ENCODE assay signal across 30 cellular contexts in genomic region chr10:23820789-23821188, GRCh38.
"Had no signal": no experiment of that assay in that cellular context is flagged by ENCODE, and none has a peak within 500 bp of the region (broad histone marks: within the 10 kb centered on the region; RNA-seq: fewer than 3 reads in every experiment).

No MANE protein-coding gene starts in this region.

- H3K4me2 ChIP-seq: neural progenitor cell had no signal

- H3K36me3 Mint-ChIP-seq: immature natural killer cell, mesothelial cell of epicardium, naive B cell, natural killer cell, neural progenitor cell had no signal

- H3K9me3 ChIP-seq: left ventricle myocardium inferior, neutrophil, right atrium auricular region, suprapubic skin, thoracic aorta, tibial artery, uterus had no signal

- H3K27ac ChIP-seq: left ventricle myocardium inferior, neural progenitor cell, neutrophil, parathyroid adenoma, right atrium auricular region, skin epidermis, suprapubic skin, thoracic aorta, tibial artery, uterus had no signal

- H3K4me3 Mint-ChIP-seq: immature natural killer cell; mesothelial cell of epicardium; natural killer cell; nephron progenitor cell; neural progenitor cell; stimulated activated naive CD8-positive, alpha-beta T cell treated with anti-CD3 and anti-CD28 coated beads, Interleukin-15, Interleukin-2, amounts not matched to agents 100 ng/mL and 50 ng/mL, for 24 hours had no signal

- H3K27me3 ChIP-seq: neural progenitor cell, neutrophil, right atrium auricular region, suprapubic skin, tibial artery, uterus had no signal

- H3K36me3 ChIP-seq: left ventricle myocardium inferior, neural progenitor cell, neutrophil, right atrium auricular region, suprapubic skin, thoracic aorta, tibial artery, uterus had no signal

- H3K4me1 Mint-ChIP-seq: immature natural killer cell, natural killer cell had no signal

- H3K4me1 ChIP-seq: left ventricle myocardium inferior, parathyroid adenoma, right atrium auricular region, suprapubic skin, tibial artery, uterus had no signal

- DNase-seq: hypothalamus; immature natural killer cell; kidney; left colon; left ventricle myocardium inferior; mesendoderm; naive B cell; natural killer cell; nephron progenitor cell; occipital lobe; stimulated activated CD4-positive, alpha-beta T cell treated with anti-CD3 and anti-CD28 coated beads, Interleukin-12 subunit alpha, Interleukin-12 subunit beta, amount 100 ng/mL, for 4 hours; stimulated activated CD4-positive, alpha-beta T cell treated with anti-CD3 and anti-CD28 coated beads, Interleukin-15, amount 100 ng/mL, for 24 hours; stimulated activated CD4-positive, alpha-beta T cell treated with anti-CD3 and anti-CD28 coated beads, Interleukin-2, amount 100 ng/mL, for 24 hours; stimulated activated CD4-positive, alpha-beta T cell treated with anti-CD3 and anti-CD28 coated beads, Interleukin-4, amount 100 ng/mL, for 1 hour; stimulated activated naive CD4-positive, alpha-beta T cell; tibial artery; trophoblast cell; uterus had no signal

- H3K4me3 ChIP-seq: left ventricle myocardium inferior, lung, neural progenitor cell, right atrium auricular region, skin epidermis, suprapubic skin, thoracic aorta, tibial artery, uterus had no signal

- H3K27ac Mint-ChIP-seq: immature natural killer cell; mesothelial cell of epicardium; natural killer cell; nephron progenitor cell; neural progenitor cell; progenitor cell of endocrine pancreas; stimulated activated naive CD8-positive, alpha-beta T cell treated with anti-CD3 and anti-CD28 coated beads, Interleukin-15, Interleukin-2, amounts not matched to agents 100 ng/mL and 50 ng/mL, for 24 hours had no signal

- FAIRE-seq: kidney had no signal

- ATAC-seq: left colon, natural killer cell, sciatic nerve had no signal

- H3K9ac ChIP-seq: neural progenitor cell, parathyroid adenoma had no signal

- H3K9me3 Mint-ChIP-seq: mesothelial cell of epicardium; nephron progenitor cell; neural progenitor cell; stimulated activated naive CD8-positive, alpha-beta T cell treated with anti-CD3 and anti-CD28 coated beads, Interleukin-15, Interleukin-2, amounts not matched to agents 100 ng/mL and 50 ng/mL, for 24 hours had no signal
